In the genomic region with DNA sequence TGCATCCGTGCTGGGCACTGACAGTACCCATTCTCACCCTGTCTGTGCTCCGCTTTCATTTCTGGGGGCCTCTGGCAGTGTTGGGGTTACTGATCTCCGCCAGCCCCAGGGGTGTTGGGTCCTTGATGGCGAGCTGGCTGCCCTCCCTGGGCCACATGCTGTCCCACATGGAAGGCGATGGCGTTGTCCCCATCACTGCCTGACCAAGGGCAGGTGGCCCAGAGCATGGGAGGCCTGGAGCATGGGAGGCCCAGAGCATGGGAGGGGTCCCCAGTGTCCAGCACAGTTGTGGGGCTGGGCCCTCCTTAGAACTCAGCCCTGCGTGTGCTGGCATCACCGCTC, we compare ENCODE assay signal across 18 cellular contexts. TPM values are rescaled to one million over a fixed set of nuclear protein-coding genes. Genes with fewer than 3 reads are reported as not detected.
DNase-seq lines count a peak whose midpoint lies in the region; ATAC-seq and TF ChIP-seq lines count a peak whose summit lies in the region.
"Had no signal": no experiment of that assay in that cellular context is flagged by ENCODE, and none has a peak within 500 bp of the region (broad histone marks: within the 10 kb centered on the region; RNA-seq: fewer than 3 reads in every experiment).

No MANE protein-coding gene starts in this region.

- peak overlapping the region; percentile 46; the same call in 1 of the 2 replicates for H3K27ac ChIP-seq in SK-N-MC
- H3K27ac ChIP-seq in esophagus squamous epithelium, result peak overlapping the region; percentile 89 to 96 (median 94)
- H3K27ac ChIP-seq in rectal smooth muscle tissue (ENCODE audit: low read depth, low read length), result peak overlapping the region; percentile 11
- peak overlapping the region in 3 of 4 donors; percentile 79 to 95 (median 94) for H3K27ac ChIP-seq in upper lobe of left lung
- H3K27ac ChIP-seq: brain microvascular endothelial cell had no signal

- H3K4me1 ChIP-seq in esophagus squamous epithelium (peaks cover 99 to 100% (median 100%) of the 10 kb centered on the region in 3 donors), rectal smooth muscle tissue (ENCODE audit: control insufficient read depth, insufficient read depth, low read length) (peaks cover 34% of the 10 kb centered on the region), upper lobe of left lung (peaks cover 98 to 100% (median 100%) of the 10 kb centered on the region in 4 donors)

- TF ChIP-seq EP300 in upper lobe of left lung (IDR thresholded peaks at IDR 0.05), result no peak

- no peaks in the 10 kb centered on the region for H3K9me3 ChIP-seq in SK-N-MC (ENCODE audit: low read depth, low read length)
- no peaks in the 10 kb centered on the region for H3K9me3 ChIP-seq in esophagus squamous epithelium
- no peaks in the 10 kb centered on the region for H3K9me3 ChIP-seq in upper lobe of left lung
- H3K9me3 ChIP-seq: testis had no signal

- ATAC-seq in upper lobe of left lung (ENCODE audit: low FRiP score in 2 of 2) (no peak), HG02678 (IDR thresholded peaks at IDR 0.05; ENCODE audit: unreplicated experiment) (no peak)
- ATAC-seq: activated T-helper 17 cell treated with anti-CD3 and anti-CD28 coated beads, Interleukin-2, amount 50 U/mL, for 72 hours; GM23338 had no signal

- 45 to 100% methylated on average over 2 to 3 of the region's 8 CpGs for WGBS in esophagus squamous epithelium, 2 donors
- WGBS in upper lobe of left lung, 2 donors, result 75 to 80% methylated on average over 1 to 8 of the region's 8 CpGs

- TF ChIP-seq POLR2A in esophagus squamous epithelium (IDR thresholded peaks at IDR 0.05) (no peak), upper lobe of left lung (IDR thresholded peaks at IDR 0.05) (no peak)

- H3K9ac ChIP-seq in SK-N-MC (ENCODE audit: insufficient read length) (no peak overlapping the region), rectal smooth muscle tissue (ENCODE audit: low read length) (no peak overlapping the region)

- intact Hi-C loops in esophagus squamous epithelium (cut with DNase I), result no loop called here

- H3K27me3 ChIP-seq in esophagus squamous epithelium (no peaks in the 10 kb centered on the region), rectal smooth muscle tissue (ENCODE audit: control insufficient read depth, insufficient read depth, low read length) (no peaks in the 10 kb centered on the region), upper lobe of left lung (no peaks in the 10 kb centered on the region)
- H3K27me3 ChIP-seq: brain microvascular endothelial cell, testis had no signal

- DNase-seq in SK-N-MC (ENCODE audit: low read depth, low spot score) (no peak), esophagus squamous epithelium (lab: John Stamatoyannopoulos, UW) (no peak), upper lobe of left lung (no peak), COLO829 (ENCODE audit: low spot score) (no peak), NCI-H1436 (lab: John Stamatoyannopoulos, UW) (no peak)
- DNase-seq: activated CD4-positive, alpha-beta T cell treated with anti-CD3 and anti-CD28 coated beads for 4 hours; brain microvascular endothelial cell; erythroblast; Karpas-422; NCI-H1092; NCI-H2081 treated with DMSO at 0.1 percent for 48 hours; NCI-H446 treated with DMSO at 0.1 percent for 48 hours; SW 1271 had no signal

- no peaks in the 10 kb centered on the region for H3K36me3 ChIP-seq in SK-N-MC (ENCODE audit: insufficient read depth, low read length)
- H3K36me3 ChIP-seq in esophagus squamous epithelium, result no peaks in the 10 kb centered on the region
- H3K36me3 ChIP-seq in rectal smooth muscle tissue (ENCODE audit: control insufficient read depth, insufficient read depth, low read length), result no peaks in the 10 kb centered on the region
- no peaks in the 10 kb centered on the region for H3K36me3 ChIP-seq in upper lobe of left lung
- H3K36me3 ChIP-seq: brain microvascular endothelial cell had no signal

- no peak overlapping the region for H3K4me3 ChIP-seq in SK-N-MC
- no peak overlapping the region for H3K4me3 ChIP-seq in esophagus squamous epithelium
- no peak overlapping the region for H3K4me3 ChIP-seq in rectal smooth muscle tissue (ENCODE audit: low read length)
- no peak overlapping the region for H3K4me3 ChIP-seq in upper lobe of left lung
- H3K4me3 ChIP-seq: GM23338, testis had no signal

- no peak for TF ChIP-seq CTCF in esophagus squamous epithelium (IDR thresholded peaks at IDR 0.05)
- TF ChIP-seq CTCF in upper lobe of left lung (IDR thresholded peaks at IDR 0.05), result no peak

RNA-seq across cellular contexts. Expression of a gene that starts 50.9 kb away (rescaled TPM):
- total RNA-seq in esophagus squamous epithelium (10 to 100 TPM; 41.8 to 83.1 (median 50.4) TPM), upper lobe of left lung (10 to 100 TPM; 43.8 to 92.7 (median 74.1) TPM)

Comparison
In these comparisons a context has a peak if more than half of its experiments do, and no peak if none do; other contexts are left out.
1. H3K27ac ChIP-seq: peak in every context shown above with its lines; median percentile 94 in upper lobe of left lung; 94 in esophagus squamous epithelium; 46 in SK-N-MC; 11 in rectal smooth muscle tissue.